ENCODE assay signal across 13 cellular contexts in genomic region chr2:175080479-175080878, GRCh38.
"Had no signal": no experiment of that assay in that cellular context is flagged by ENCODE, and none has a peak within 500 bp of the region (broad histone marks: within the 10 kb centered on the region; RNA-seq: fewer than 3 reads in every experiment).

No MANE protein-coding gene starts in this region.

- H3K4me3 Mint-ChIP-seq: activated naive CD4-positive, alpha-beta T cell treated with anti-CD3 and anti-CD28 coated beads for 36 hours; activated naive CD8-positive, alpha-beta T cell treated with anti-CD3 and anti-CD28 coated beads, Interleukin-2, amount 50 U/mL, for 24 hours; natural killer cell; stimulated activated naive B cell treated with anti-CD40 and anti-IgM and Interleukin-4, amounts not matched to agents 10 μg/mL and 1 μg/mL and 100 μg/mL, for 72 hours had no signal

- DNase-seq: activated CD4-positive, alpha-beta T cell treated with anti-CD3 and anti-CD28 coated beads for 1 hour; activated CD4-positive, alpha-beta T cell treated with anti-CD3 and anti-CD28 coated beads, Interleukin-2, amount 50 U/mL, for 4 hours; activated naive CD4-positive, alpha-beta T cell treated with anti-CD3 and anti-CD28 coated beads for 36 hours; activated naive CD8-positive, alpha-beta T cell treated with anti-CD3 and anti-CD28 coated beads, Interleukin-2, amount 50 U/mL, for 24 hours; activated T-cell treated with anti-CD3 and anti-CD28 coated beads for 4 hours; aorta; erythroblast; islet precursor cell; left lung; natural killer cell; stimulated activated CD4-positive, alpha-beta T cell treated with anti-CD3 and anti-CD28 coated beads, Interleukin-4, amount 100 ng/mL, for 1 hour; stimulated activated naive B cell treated with anti-CD40 and anti-IgM and Interleukin-4, amounts not matched to agents 10 μg/mL and 1 μg/mL and 100 μg/mL, for 72 hours had no signal

- H3K36me3 Mint-ChIP-seq: natural killer cell had no signal

- H3K27me3 Mint-ChIP-seq: activated naive CD8-positive, alpha-beta T cell treated with anti-CD3 and anti-CD28 coated beads, Interleukin-2, amount 50 U/mL, for 24 hours; stimulated activated naive B cell treated with anti-CD40 and anti-IgM and Interleukin-4, amounts not matched to agents 10 μg/mL and 1 μg/mL and 100 μg/mL, for 72 hours had no signal

- ATAC-seq: activated naive CD8-positive, alpha-beta T cell treated with anti-CD3 and anti-CD28 coated beads, Interleukin-2, amount 50 U/mL, for 24 hours; left lung; natural killer cell; stimulated activated naive B cell treated with anti-CD40 and anti-IgM and Interleukin-4, amounts not matched to agents 10 μg/mL and 1 μg/mL and 100 μg/mL, for 72 hours had no signal

- H3K4me1 Mint-ChIP-seq: activated naive CD8-positive, alpha-beta T cell treated with anti-CD3 and anti-CD28 coated beads, Interleukin-2, amount 50 U/mL, for 24 hours; stimulated activated naive B cell treated with anti-CD40 and anti-IgM and Interleukin-4, amounts not matched to agents 10 μg/mL and 1 μg/mL and 100 μg/mL, for 72 hours had no signal

- H3K9me3 Mint-ChIP-seq: natural killer cell had no signal

- H3K27ac Mint-ChIP-seq: activated naive CD4-positive, alpha-beta T cell treated with anti-CD3 and anti-CD28 coated beads for 36 hours; activated naive CD8-positive, alpha-beta T cell treated with anti-CD3 and anti-CD28 coated beads, Interleukin-2, amount 50 U/mL, for 24 hours; activated T-helper 2 cell treated with anti-CD3 and anti-CD28 coated beads, Interferon-gamma antibody, Interleukin-2, Interleukin-4, amounts not matched to agents 10 μg/mL and 5 μg/mL and 100 μg/mL, durations not matched to agents 14 hours and 24 hours and 36 hours; natural killer cell; stimulated activated naive B cell treated with anti-CD40 and anti-IgM and Interleukin-4, amounts not matched to agents 10 μg/mL and 1 μg/mL and 100 μg/mL, for 72 hours had no signal
